In genomic region chr19:42333975-42334696, GRCh38 we compare ENCODE assay signal across 24 cellular contexts. TPM values are rescaled to one million over a fixed set of nuclear protein-coding genes. Genes with fewer than 3 reads are reported as not detected.
DNase-seq lines count a peak whose midpoint lies in the region; ATAC-seq and TF ChIP-seq lines count a peak whose summit lies in the region.
"Had no signal": no experiment of that assay in that cellular context is flagged by ENCODE, and none has a peak within 500 bp of the region (broad histone marks: within the 10 kb centered on the region; RNA-seq: fewer than 3 reads in every experiment).

No MANE protein-coding gene starts in this region.

- no peaks in the 10 kb centered on the region for H3K9me3 ChIP-seq in BLaER1
- H3K9me3 ChIP-seq: A549, Caco-2 had no signal

- 0 out of 2 replicates have a peak overlapping the region, but pooled peaks have one; percentile 19 for H3K4me2 ChIP-seq in BLaER1
- H3K4me2 ChIP-seq: A549 had no signal

- peak; percentile 8 for ATAC-seq in esophagus mucosa
- peak; percentile 24 for ATAC-seq in sciatic nerve
- no peak for ATAC-seq in GM19035 (IDR thresholded peaks at IDR 0.05; ENCODE audit: unreplicated experiment)
- ATAC-seq: CD8-positive, alpha-beta T cell had no signal

- intact Hi-C loops in sciatic nerve (cut with DNase I) = no loop called here

- no peak overlapping the region for H3K27ac ChIP-seq in BLaER1
- H3K27ac ChIP-seq: A549, C4-2B had no signal

- H3K27me3 ChIP-seq in BLaER1 = no peaks in the 10 kb centered on the region

- H3K36me3 ChIP-seq in BLaER1 = peaks cover 59% of the 10 kb centered on the region

- H3K4me3 ChIP-seq in BLaER1 = no peak overlapping the region
- H3K4me3 ChIP-seq: A549 had no signal

- no peak overlapping the region for H3K9ac ChIP-seq in BLaER1

- DNase-seq in sciatic nerve (ENCODE audit: low spot score) = no peak
- no peak for DNase-seq in EL
- DNase-seq in putamen (ENCODE audit: low spot score) = no peak
- DNase-seq: AML-193; Caco-2; CD8-positive, alpha-beta T cell; GF-D8; Kasumi-1; MV-4-11; NCI-H1105; NCI-H1436 treated with DMSO at 0.1 percent for 48 hours; NCI-H187 treated with DMSO at 0.1 percent for 48 hours; NCI-H2171 treated with DMSO at 0.1 percent for 48 hours; NCI-H446; NCI-H524 treated with DMSO at 0.1 percent for 48 hours; NCI-H774; SHP77 had no signal

- H3K4me1 ChIP-seq in BLaER1 = peaks cover 12% of the 10 kb centered on the region; the same call in 1 of the 2 replicates
- H3K4me1 ChIP-seq: A549, Caco-2 had no signal

- H4K20me1 ChIP-seq in BLaER1 = peaks cover 66% of the 10 kb centered on the region

TF ChIP-seq in PFSK-1, 5 proteins besides CTCF, POLR2A, EP300 and RAD21:
- TF ChIP-seq FOXP2 (optimal IDR thresholded peaks at IDR 0.05; ENCODE audit: borderline replicate concordance, extremely low read depth, extremely low read length, insufficient read depth) = peak; percentile 32
- TF ChIP-seq POLR2AphosphoS5 (IDR thresholded peaks at IDR 0.05; ENCODE audit: low read depth, low read length) = no peak

RNA-seq across cellular contexts. Expression of gene MEGF8, which starts 8.7 kb away (rescaled TPM):
- polyA plus RNA-seq in PFSK-1 (2012; ENCODE audit: insufficient read length, low read depth) = 36.5 TPM
- total RNA-seq in esophagus mucosa = 8.1 TPM
- 35.1 TPM for total RNA-seq in sciatic nerve

RNA-seq across cellular contexts. Expression of gene TMEM145, which starts 21.0 kb away (rescaled TPM):
- polyA plus RNA-seq in PFSK-1 (2012; ENCODE audit: insufficient read length, low read depth) = 22.1 TPM
- total RNA-seq in esophagus mucosa = 0.20 TPM
- total RNA-seq in sciatic nerve = not detected
- total RNA-seq: CD8-positive, alpha-beta T cell; MCF 10A had no signal

RNA-seq across cellular contexts. Expression of gene PAFAH1B3, which starts 31.7 kb away (rescaled TPM):
- polyA plus RNA-seq in PFSK-1 (2012; ENCODE audit: insufficient read length, low read depth) = 409 TPM
- 32.5 TPM for total RNA-seq in esophagus mucosa
- total RNA-seq in sciatic nerve = 7.4 TPM

RNA-seq across cellular contexts. Expression of gene PRR19, which starts 32.2 kb away (rescaled TPM):
- polyA plus RNA-seq in PFSK-1 (2012; ENCODE audit: insufficient read length, low read depth) = 5.3 TPM
- 0.84 TPM for total RNA-seq in esophagus mucosa
- 0.45 TPM for total RNA-seq in sciatic nerve

RNA-seq across cellular contexts. Expression of gene CNFN, which starts 56.0 kb away (rescaled TPM):
- polyA plus RNA-seq in PFSK-1 (2012; ENCODE audit: insufficient read length, low read depth) = 3.5 TPM
- 1,078 TPM for total RNA-seq in esophagus mucosa
- total RNA-seq in sciatic nerve = 0.76 TPM
- total RNA-seq: CD8-positive, alpha-beta T cell had no signal
